16 cellular contexts compared by ENCODE assay signal in the genomic region with DNA sequence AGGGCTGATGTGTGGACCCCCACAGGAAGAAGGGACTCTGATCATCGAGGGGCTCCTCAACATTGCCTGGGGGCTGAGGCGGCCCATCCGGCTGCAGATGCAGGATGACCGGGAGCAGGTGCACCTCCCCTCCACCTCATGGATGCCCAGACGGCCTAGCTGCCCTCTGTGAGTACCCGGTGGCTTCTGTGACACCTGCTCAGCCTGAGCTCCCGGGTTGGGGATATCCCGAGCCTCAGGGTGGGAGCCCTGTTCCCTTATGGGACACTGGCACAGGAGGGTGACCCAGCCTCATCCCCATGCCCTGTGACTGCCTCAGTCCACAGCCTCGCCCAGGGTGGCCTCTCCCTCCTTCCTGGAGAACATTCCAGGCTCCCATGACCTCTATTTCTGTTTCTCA. TPM values are rescaled to one million over a fixed set of nuclear protein-coding genes. Genes with fewer than 3 reads are reported as not detected.
A peak's percentile ranks its signal among the peaks of the same experiment; 100 is the strongest.
DNase-seq lines count a peak whose midpoint lies in the region; ATAC-seq and TF ChIP-seq lines count a peak whose summit lies in the region.
"Had no signal": no experiment of that assay in that cellular context is flagged by ENCODE, and none has a peak within 500 bp of the region (broad histone marks: within the 10 kb centered on the region; RNA-seq: fewer than 3 reads in every experiment).

No MANE protein-coding gene starts in this region.

- peak overlapping the region; percentile 67 for H3K27ac Mint-ChIP-seq in neural crest cell (ENCODE audit: unreplicated experiment)
- no peak overlapping the region for H3K27ac Mint-ChIP-seq in activated naive CD4-positive, alpha-beta T cell treated with anti-CD3 and anti-CD28 coated beads, Interleukin-2, amount 10 ng/mL, durations not matched to agents 7 days and 5 days
- H3K27ac Mint-ChIP-seq: CD8-positive, alpha-beta T cell; progenitor cell of endocrine pancreas; T-helper 17 cell had no signal

- H3K4me1 ChIP-seq in esophagus squamous epithelium, result peaks cover 51 to 98% (median 82%) of the 10 kb centered on the region in 3 donors
- H3K4me1 ChIP-seq in upper lobe of left lung, result peaks cover 64 to 95% (median 74%) of the 10 kb centered on the region in 4 donors

- H3K36me3 Mint-ChIP-seq in neural crest cell (ENCODE audit: low read depth), result no peaks in the 10 kb centered on the region
- no peaks in the 10 kb centered on the region for H3K36me3 Mint-ChIP-seq in activated naive CD4-positive, alpha-beta T cell treated with anti-CD3 and anti-CD28 coated beads, Interleukin-2, amount 10 ng/mL, durations not matched to agents 7 days and 5 days
- H3K36me3 Mint-ChIP-seq: CD8-positive, alpha-beta T cell had no signal

- peak; percentile 5 for DNase-seq in activated CD8-positive, alpha-beta memory T cell treated with anti-CD3 and anti-CD28 coated beads, Interleukin-2, amount 50 U/mL, for 4 hours
- no peak for DNase-seq in activated CD8-positive, alpha-beta memory T cell treated with anti-CD3 and anti-CD28 coated beads for 24 hours
- DNase-seq in esophagus squamous epithelium (lab: John Stamatoyannopoulos, UW), result no peak
- DNase-seq in neural crest cell (ENCODE audit: low read depth, low spot score), result no peak
- DNase-seq in upper lobe of left lung, result peak in 1 of 2 donors; percentile 19
- no peak for DNase-seq in OCI-M1 (lab: John Stamatoyannopoulos, UW)
- DNase-seq in activated naive CD4-positive, alpha-beta T cell treated with anti-CD3 and anti-CD28 coated beads, Interleukin-2, amount 10 ng/mL, durations not matched to agents 7 days and 5 days, result no peak
- DNase-seq: 8988T; CD8-positive, alpha-beta T cell; colonic mucosa; NCI-H1092; NCI-H446; stimulated activated CD4-positive, alpha-beta T cell treated with anti-CD3 and anti-CD28 coated beads, Interleukin-2, amount 100 ng/mL, for 24 hours; T-helper 17 cell had no signal

- TF ChIP-seq POLR2A in esophagus squamous epithelium (IDR thresholded peaks at IDR 0.05), result no peak
- TF ChIP-seq POLR2A in upper lobe of left lung (IDR thresholded peaks at IDR 0.05), result no peak

- H3K27me3 Mint-ChIP-seq in neural crest cell (ENCODE audit: low read depth), result no peaks in the 10 kb centered on the region
- peaks cover 31% of the 10 kb centered on the region for H3K27me3 Mint-ChIP-seq in activated naive CD4-positive, alpha-beta T cell treated with anti-CD3 and anti-CD28 coated beads, Interleukin-2, amount 10 ng/mL, durations not matched to agents 7 days and 5 days
- H3K27me3 Mint-ChIP-seq: progenitor cell of endocrine pancreas had no signal

- H3K9me3 Mint-ChIP-seq in neural crest cell, result no peaks in the 10 kb centered on the region
- no peaks in the 10 kb centered on the region for H3K9me3 Mint-ChIP-seq in activated naive CD4-positive, alpha-beta T cell treated with anti-CD3 and anti-CD28 coated beads, Interleukin-2, amount 10 ng/mL, durations not matched to agents 7 days and 5 days
- H3K9me3 Mint-ChIP-seq: CD8-positive, alpha-beta T cell had no signal

- H3K36me3 ChIP-seq in esophagus squamous epithelium, result peaks cover 0 to 3% (median 0%) of the 10 kb centered on the region in 3 donors
- H3K36me3 ChIP-seq in upper lobe of left lung, result peaks cover 0 to 29% (median 7%) of the 10 kb centered on the region in 4 donors
- H3K36me3 ChIP-seq: colonic mucosa had no signal

- peaks cover 43% of the 10 kb centered on the region for H3K4me1 Mint-ChIP-seq in neural crest cell
- peaks cover 10% of the 10 kb centered on the region for H3K4me1 Mint-ChIP-seq in activated naive CD4-positive, alpha-beta T cell treated with anti-CD3 and anti-CD28 coated beads, Interleukin-2, amount 10 ng/mL, durations not matched to agents 7 days and 5 days
- H3K4me1 Mint-ChIP-seq: T-helper 17 cell had no signal

- peak overlapping the region in 3 of 4 donors; percentile 81 to 86 (median 84) for H3K27ac ChIP-seq in esophagus squamous epithelium
- H3K27ac ChIP-seq in upper lobe of left lung, result peak overlapping the region; percentile 69 to 92 (median 88)

- no peaks in the 10 kb centered on the region for H3K9me3 ChIP-seq in esophagus squamous epithelium
- H3K9me3 ChIP-seq in upper lobe of left lung, result no peaks in the 10 kb centered on the region
- H3K9me3 ChIP-seq: colonic mucosa had no signal

- no peak for TF ChIP-seq EP300 in upper lobe of left lung (IDR thresholded peaks at IDR 0.05)

- H3K4me3 ChIP-seq in esophagus squamous epithelium, result no peak overlapping the region
- H3K4me3 ChIP-seq in upper lobe of left lung, result no peak overlapping the region
- H3K4me3 ChIP-seq: colonic mucosa had no signal

- H3K27me3 ChIP-seq in esophagus squamous epithelium, result no peaks in the 10 kb centered on the region
- no peaks in the 10 kb centered on the region for H3K27me3 ChIP-seq in upper lobe of left lung
- H3K27me3 ChIP-seq: colonic mucosa had no signal

- WGBS in esophagus squamous epithelium, 2 donors, result 70 to 76% methylated on average over 1 to 8 of the region's 9 CpGs
- WGBS in upper lobe of left lung, 2 donors, result 91 to 93% methylated on average over 3 to 9 of the region's 9 CpGs

- ATAC-seq in upper lobe of left lung (ENCODE audit: low FRiP score in 2 of 2) (no peak), GM18502 (IDR thresholded peaks at IDR 0.05; ENCODE audit: poor library complexity, unreplicated experiment) (no peak)
- ATAC-seq: CD8-positive, alpha-beta T cell; T-helper 17 cell had no signal

- intact Hi-C loops in esophagus squamous epithelium (cut with DNase I), result no loop called here

- TF ChIP-seq CTCF in esophagus squamous epithelium (IDR thresholded peaks at IDR 0.05) (no peak), neural crest cell (conservative IDR thresholded peaks at IDR 0.05) (no peak), upper lobe of left lung (IDR thresholded peaks at IDR 0.05) (no peak)

- CTCF ChIA-PET in activated naive CD4-positive, alpha-beta T cell treated with anti-CD3 and anti-CD28 coated beads, Interleukin-2, amount 10 ng/mL, durations not matched to agents 7 days and 5 days (lab: Charles Lee), result no interaction called here

- no peak overlapping the region for H3K4me3 Mint-ChIP-seq in neural crest cell
- H3K4me3 Mint-ChIP-seq in activated naive CD4-positive, alpha-beta T cell treated with anti-CD3 and anti-CD28 coated beads, Interleukin-2, amount 10 ng/mL, durations not matched to agents 7 days and 5 days, result no peak overlapping the region
- H3K4me3 Mint-ChIP-seq: CD8-positive, alpha-beta T cell; T-helper 17 cell had no signal

RNA-seq across cellular contexts. Expression of gene DEPP1, which starts 3.9 kb away (rescaled TPM):
- total RNA-seq in esophagus squamous epithelium, result 100 to 1,000 TPM in 1 of 4 donors, 10 to 100 TPM in 1, 1 to 10 TPM in 2; 2.5 to 116 (median 27.5) TPM
- total RNA-seq in neural crest cell, result 0.50 and 1.1 TPM in 2 replicates
- total RNA-seq in upper lobe of left lung, result 100 to 1,000 TPM in 3 of 6 donors, 10 to 100 TPM in 3; 42.0 to 405 (median 95.6) TPM
- total RNA-seq: CD8-positive, alpha-beta T cell had no signal

RNA-seq across cellular contexts. Expression of gene ZNF22, which starts 18.2 kb away (rescaled TPM):
- 10 to 100 TPM in 2 of 4 donors, 1 to 10 TPM in 2; 3.6 to 14.5 (median 8.0) TPM for total RNA-seq in esophagus squamous epithelium
- total RNA-seq in neural crest cell, result 51.0 and 52.8 TPM in 2 replicates
- 10 to 100 TPM in 4 of 6 donors, 1 to 10 TPM in 2; 8.4 to 26.9 (median 18.4) TPM for total RNA-seq in upper lobe of left lung

RNA-seq across cellular contexts. Expression of gene RASSF4, which starts 22.9 kb away (rescaled TPM):
- total RNA-seq in esophagus squamous epithelium (10 to 100 TPM in 1 of 4 donors, 1 to 10 TPM in 3; 1.7 to 22.5 (median 7.4) TPM), neural crest cell (16.4 and 18.6 TPM in 2 replicates), upper lobe of left lung (100 to 1,000 TPM in 1 of 6 donors, 10 to 100 TPM in 5; 23.4 to 194 (median 48.0) TPM)
